ENCODE assay signal across 10 cellular contexts in the genomic region with DNA sequence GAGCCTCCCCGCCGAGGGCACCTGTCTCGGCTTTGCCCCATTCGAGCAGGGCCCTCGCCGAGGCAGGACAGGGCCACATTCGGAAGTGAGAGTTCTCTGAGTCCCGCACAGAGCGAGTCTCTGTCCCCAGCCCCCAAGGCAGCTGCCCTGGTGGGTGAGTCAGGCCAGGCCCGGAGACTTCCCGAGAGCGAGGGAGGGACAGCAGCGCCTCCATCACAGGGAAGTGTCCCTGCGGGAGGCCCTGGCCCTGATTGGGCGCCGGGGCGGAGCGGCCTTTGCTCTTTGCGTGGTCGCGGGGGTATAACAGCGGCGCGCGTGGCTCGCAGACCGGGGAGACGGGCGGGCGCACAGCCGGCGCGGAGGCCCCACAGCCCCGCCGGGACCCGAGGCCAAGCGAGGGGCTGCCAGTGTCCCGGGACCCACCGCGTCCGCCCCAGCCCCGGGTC. TPM values are rescaled to one million over a fixed set of nuclear protein-coding genes. Genes with fewer than 3 reads are reported as not detected.
DNase-seq lines count a peak whose midpoint lies in the region; ATAC-seq and TF ChIP-seq lines count a peak whose summit lies in the region.
"Had no signal": no experiment of that assay in that cellular context is flagged by ENCODE, and none has a peak within 500 bp of the region (broad histone marks: within the 10 kb centered on the region; RNA-seq: fewer than 3 reads in every experiment).

A gene (plus strand): TSS at position 330 of the 446 bp plus-strand sequence. CDS start 131 bp downstream, outside the sequence.

- no peak within 1 kb of the TSS for H3K14ac ChIP-seq in trophoblast cell (ENCODE audit: low read length)

- H3K18ac ChIP-seq in trophoblast cell (ENCODE audit: low read length): no peak within 1 kb of the TSS

- H3K4me3 ChIP-seq in Panc1 (ENCODE audit: low read depth in 2 of 2, low read length in 2 of 2) (no peak within 1 kb of the TSS), left ventricle myocardium inferior (peak within 1 kb of the TSS; percentile 54), trophoblast cell (ENCODE audit: low read depth, low read length) (no peak within 1 kb of the TSS)

- DNase-seq in Daoy (ENCODE audit: low read depth) (peak; percentile 69), Panc1 (ENCODE audit: low read depth, low spot score) (no peak), left ventricle myocardium inferior (no peak), trophoblast cell (peak; percentile 19 to 55), NCI-H2081 treated with DMSO at 0.1 percent for 48 hours (lab: John Stamatoyannopoulos, UW) (no peak), NCI-H187 (lab: John Stamatoyannopoulos, UW) (no peak)
- DNase-seq in activated T-cell treated with anti-CD3 and anti-CD28 coated beads, Interleukin-2, amount 50 U/mL, for 24 hours: no peak

- no peak within 1 kb of the TSS for H3K27ac ChIP-seq in Panc1 (ENCODE audit: low read length)
- H3K27ac ChIP-seq in left ventricle myocardium inferior (replicated peaks): no peak within 1 kb of the TSS
- H3K27ac ChIP-seq in trophoblast cell (ENCODE audit: low read depth, low read length): no peak within 1 kb of the TSS
- H3K27ac ChIP-seq: upper lobe of left lung had no signal

- H3K9ac ChIP-seq in trophoblast cell (ENCODE audit: low read length): no peak within 1 kb of the TSS

- H3K4me1 ChIP-seq in Panc1 (ENCODE audit: control insufficient read depth, insufficient read depth, low read length) (no peaks in the 10 kb centered on the region; the same call in 1 of the 2 replicates), left ventricle myocardium inferior (peaks cover 8% of the 10 kb centered on the region), trophoblast cell (ENCODE audit: control insufficient read depth in 1 of 2, insufficient read depth in 2 of 2, low read length in 2 of 2) (peaks cover 0 to 4% of the 10 kb centered on the region in 2 experiments)

- no peaks in the 10 kb centered on the region for H3K9me3 Mint-ChIP-seq in activated T-cell treated with anti-CD3 and anti-CD28 coated beads, Interleukin-2, amount 50 U/mL, for 24 hours

- H3K27me3 Mint-ChIP-seq in activated T-cell treated with anti-CD3 and anti-CD28 coated beads, Interleukin-2, amount 50 U/mL, for 24 hours: no peaks in the 10 kb centered on the region

- H3K36me3 ChIP-seq in Panc1 (ENCODE audit: control insufficient read depth, insufficient read depth, low read length): no peaks in the 10 kb centered on the region
- no peaks in the 10 kb centered on the region for H3K36me3 ChIP-seq in left ventricle myocardium inferior
- no peaks in the 10 kb centered on the region for H3K36me3 ChIP-seq in trophoblast cell (ENCODE audit: control insufficient read depth in 1 of 2, insufficient read depth in 2 of 2, low read length in 2 of 2)
- H3K36me3 ChIP-seq: upper lobe of left lung had no signal

- no TSS peak for BruUV-seq in Panc1 (replicated peaks; lab: Mats Ljungman, UMichigan)

- no peak within 1 kb of the TSS for H4K8ac ChIP-seq in trophoblast cell (ENCODE audit: low read depth, low read length)

- H3K79me2 ChIP-seq in trophoblast cell (ENCODE audit: control insufficient read depth, insufficient read depth, low read length, poor library complexity): no peaks in the 10 kb centered on the region

- peak within 1 kb of the TSS; percentile 31 for H3K4me2 ChIP-seq in trophoblast cell (ENCODE audit: low read length)

- ATAC-seq in Panc1 (peak; percentile 47; the same call in 1 of the 2 replicates), GM18867 (IDR thresholded peaks at IDR 0.05; ENCODE audit: unreplicated experiment) (no peak)

- TF ChIP-seq CTCF in Panc1 (IDR thresholded peaks at IDR 0.05) (no peak), left ventricle myocardium inferior (IDR thresholded peaks at IDR 0.05; ENCODE audit: borderline replicate concordance) (no peak)

- H2AK5ac ChIP-seq in trophoblast cell (ENCODE audit: low read length): no peak within 1 kb of the TSS

- H3K4me3 Mint-ChIP-seq in activated T-cell treated with anti-CD3 and anti-CD28 coated beads, Interleukin-2, amount 50 U/mL, for 24 hours: no peak within 1 kb of the TSS

- H4K91ac ChIP-seq in trophoblast cell (ENCODE audit: low read depth, low read length): no peak within 1 kb of the TSS

- H3K4ac ChIP-seq in trophoblast cell (ENCODE audit: low read depth, low read length): no peak within 1 kb of the TSS

- POLR2A ChIA-PET in Panc1 (lab: Charles Lee): no interaction called here

- no peak within 1 kb of the TSS for H2BK5ac ChIP-seq in trophoblast cell (ENCODE audit: low read depth, low read length, poor library complexity)

- H3K27me3 ChIP-seq in Panc1 (ENCODE audit: control insufficient read depth, insufficient read depth, low read length): no peaks in the 10 kb centered on the region
- peaks cover 38% of the 10 kb centered on the region for H3K27me3 ChIP-seq in left ventricle myocardium inferior (ENCODE audit: low read depth)
- H3K27me3 ChIP-seq in trophoblast cell (ENCODE audit: insufficient read depth, low read length): no peaks in the 10 kb centered on the region

- in situ Hi-C loops in Panc1 (cut with HindIII; ENCODE audit: low pct_unique_long_range_greater_than_20kb, low sequenced_read_pairs): no loop called here

- no peaks in the 10 kb centered on the region for H3K4me1 Mint-ChIP-seq in activated T-cell treated with anti-CD3 and anti-CD28 coated beads, Interleukin-2, amount 50 U/mL, for 24 hours (ENCODE audit: low read depth)

- H3K23ac ChIP-seq in trophoblast cell (ENCODE audit: low read length): no peak within 1 kb of the TSS

- no peaks in the 10 kb centered on the region for H3K79me1 ChIP-seq in trophoblast cell (ENCODE audit: low read length)

- no CpG with 5 or more reads among the region's 42 CpGs for WGBS in trophoblast cell (ENCODE audit: extremely low coverage, insufficient coverage, insufficient read length)

- intact Hi-C loops in Panc1 (cut with micrococcal nuclease; ENCODE audit: unreplicated experiment): no loop called here
- intact Hi-C loops in left ventricle myocardium inferior (cut with micrococcal nuclease): no loop called here

- H3K9me3 ChIP-seq in Panc1 (ENCODE audit: control insufficient read depth, insufficient read depth, low read depth, low read length) (no peaks in the 10 kb centered on the region), left ventricle myocardium inferior (replicated peaks) (no peaks in the 10 kb centered on the region), trophoblast cell (ENCODE audit: insufficient read depth, low read depth, low read length) (no peaks in the 10 kb centered on the region)
- H3K9me3 ChIP-seq: upper lobe of left lung had no signal

- no peak within 1 kb of the TSS for H4K12ac ChIP-seq in trophoblast cell (ENCODE audit: low read depth, low read length)

- no peak within 1 kb of the TSS for H2BK12ac ChIP-seq in trophoblast cell (ENCODE audit: low read length)

- no peaks in the 10 kb centered on the region for H3K36me3 Mint-ChIP-seq in activated T-cell treated with anti-CD3 and anti-CD28 coated beads, Interleukin-2, amount 50 U/mL, for 24 hours (ENCODE audit: low read depth)

- CTCF ChIA-PET in Panc1 (lab: Charles Lee): interaction anchor here (1.2 kb wide), 1 partner anchor 12 kb away, joined by 4 read pairs; no protein-coding TSS in a partner anchor

- H2BK120ac ChIP-seq in trophoblast cell (ENCODE audit: insufficient read depth, low read length, poor library complexity): no peak within 1 kb of the TSS

- H3K27ac Mint-ChIP-seq in activated T-cell treated with anti-CD3 and anti-CD28 coated beads, Interleukin-2, amount 50 U/mL, for 24 hours: no peak within 1 kb of the TSS

- H2AFZ ChIP-seq in trophoblast cell (ENCODE audit: insufficient read depth, low read length, poor library complexity): no peak within 1 kb of the TSS

RNA-seq across cellular contexts. Expression of the gene that starts here (rescaled TPM):
- not detected in 2 replicates for total RNA-seq in Daoy (2014; rRNA removed; shearing (Covaris generic))
- total RNA-seq in Panc1 (2021; ENCODE audit: unreplicated experiment) (not detected), left ventricle myocardium inferior (not detected)
- polyA plus RNA-seq in Panc1 (2012; ENCODE audit: insufficient read length): not detected
- polyA plus RNA-seq in trophoblast cell (2013): 0.18 and 0.21 TPM in 2 replicates
- total RNA-seq: NCI-H460, upper lobe of left lung had no signal

Comparison
In these comparisons a context has a peak if more than half of its experiments do, and no peak if none do; other contexts are left out.
1. Peak in DNase-seq in Daoy; RNA of the gene not detected or under 1 TPM.
2. Peak in ATAC-seq in Panc1; RNA of the gene not detected or under 1 TPM.
3. DNase-seq: peak in trophoblast cell (2 of 2); none in Panc1 (single experiment), left ventricle myocardium inferior (single experiment), NCI-H2081 treated with DMSO at 0.1 percent for 48 hours (single experiment), activated T-cell treated with anti-CD3 and anti-CD28 coated beads, Interleukin-2, amount 50 U/mL, for 24 hours (single experiment) and NCI-H187 (0 of 2).